ENCODE assay signal across 25 cellular contexts in the genomic region with DNA sequence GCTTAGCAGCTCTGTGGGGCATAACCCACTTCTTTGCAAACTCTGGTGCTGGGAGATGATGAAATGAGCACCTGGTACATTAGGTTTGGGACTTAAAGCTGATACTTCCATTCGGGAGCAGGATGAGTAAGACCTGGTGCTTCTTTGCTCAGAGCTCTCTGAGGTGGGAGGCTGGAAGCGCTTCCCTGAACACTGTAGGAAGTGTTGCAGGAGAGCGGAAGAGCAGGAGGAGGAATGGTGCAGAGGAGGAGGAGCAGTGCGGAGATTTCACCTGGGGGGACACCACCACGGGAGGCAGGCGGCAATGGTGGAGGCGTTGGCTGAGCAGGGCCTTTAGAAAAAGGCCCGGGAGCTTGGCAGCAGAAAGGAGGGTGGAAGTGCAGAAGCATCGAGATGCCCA.
DNase-seq lines count a peak whose midpoint lies in the region; ATAC-seq, FAIRE-seq and TF ChIP-seq lines count a peak whose summit lies in the region.
"Had no signal": no experiment of that assay in that cellular context is flagged by ENCODE, and none has a peak within 500 bp of the region (broad histone marks: within the 10 kb centered on the region; RNA-seq: fewer than 3 reads in every experiment).

No MANE protein-coding gene starts in this region.

- CTCF ChIA-PET in HEK293 (lab: Yijun Ruan, JAX): no interaction called here

- H3K4me1 Mint-ChIP-seq in endodermal cell (peaks cover 23% of the 10 kb centered on the region), nephron progenitor cell (peaks cover 73% of the 10 kb centered on the region), T-helper 17 cell (peaks cover 3% of the 10 kb centered on the region)

- H3K27me3 Mint-ChIP-seq in endodermal cell (ENCODE audit: insufficient read depth): no peaks in the 10 kb centered on the region
- no peaks in the 10 kb centered on the region for H3K27me3 Mint-ChIP-seq in nephron progenitor cell (ENCODE audit: low read depth, poor library complexity)
- no peaks in the 10 kb centered on the region for H3K27me3 Mint-ChIP-seq in T-helper 17 cell
- H3K27me3 Mint-ChIP-seq: CD4-positive, alpha-beta T cell had no signal

- H3K36me3 Mint-ChIP-seq in endodermal cell (ENCODE audit: low read depth) (peaks cover 3% of the 10 kb centered on the region), nephron progenitor cell (ENCODE audit: low read depth) (no peaks in the 10 kb centered on the region), T-helper 17 cell (ENCODE audit: low read depth) (peaks cover 3% of the 10 kb centered on the region)

- H3K4me1 ChIP-seq in HEK293 (ENCODE audit: control insufficient read depth, insufficient read depth, low read length) (peaks cover 6% of the 10 kb centered on the region), endodermal cell (ENCODE audit: control insufficient read depth, insufficient read depth, low read length) (peaks cover 4% of the 10 kb centered on the region), small intestine (ENCODE audit: control insufficient read depth in 2 of 2, insufficient read depth in 1 of 2, low read depth in 1 of 2, low read length in 1 of 2) (peaks cover 0 to 2% of the 10 kb centered on the region in 2 donors)
- H3K4me1 ChIP-seq: A549, BE2C, HAP-1 had no signal

- H3K27ac Mint-ChIP-seq in endodermal cell: no peak overlapping the region
- H3K27ac Mint-ChIP-seq in nephron progenitor cell: peak overlapping the region; percentile 42
- no peak overlapping the region for H3K27ac Mint-ChIP-seq in T-helper 17 cell
- H3K27ac Mint-ChIP-seq: CD4-positive, alpha-beta T cell had no signal

- WGBS in endodermal cell (ENCODE audit: insufficient coverage in 1 of 2, insufficient read length in 1 of 2), 2 experiments: 94 to 95% methylated on average over 4 to 9 of the region's 9 CpGs
- 91 to 98% (median 96%) methylated on average over 9 of the region's 9 CpGs for WGBS in small intestine, 3 donors

- FAIRE-seq in small intestine (lab: Jason Lieb, UNC): no peak
- FAIRE-seq: A549, GM12891, GM18507, H54 had no signal

- DNase-seq in endodermal cell (peak; percentile 17), nephron progenitor cell (no peak), small intestine (no peak), HuH-7.5 (ENCODE audit: low spot score) (no peak), T-helper 17 cell (no peak)
- DNase-seq: 8988T; ACHN; AML-193; BE2C; Calu3; CD4-positive, alpha-beta T cell; CD8-positive, alpha-beta memory T cell; DMS53; DMS79 treated with DMSO at 0.1 percent for 48 hours; GF-D8; GOT3 had no signal

- H3K27me3 ChIP-seq in endodermal cell (ENCODE audit: control insufficient read depth, insufficient read depth, low read length, poor library complexity, severe bottlenecking): no peaks in the 10 kb centered on the region
- no peaks in the 10 kb centered on the region for H3K27me3 ChIP-seq in small intestine (ENCODE audit: control insufficient read depth in 2 of 2, insufficient read depth in 2 of 2, low read length in 2 of 2)
- H3K27me3 ChIP-seq: BE2C; BLaER1 treated with 17β-estradiol and CSF1 and Interleukin-3, amounts not matched to agents 10 nM and 100 nM had no signal

- ATAC-seq in GM21367 (IDR thresholded peaks at IDR 0.05; ENCODE audit: unreplicated experiment): no peak
- ATAC-seq in T-helper 17 cell: no peak
- ATAC-seq: A549 had no signal

- POLR2A ChIA-PET in HEK293 (lab: Yijun Ruan, JAX): no interaction called here

- H3K36me3 ChIP-seq in HEK293 (ENCODE audit: control insufficient read depth in 2 of 2, insufficient read depth in 1 of 2, low read length in 2 of 2) (no peaks in the 10 kb centered on the region), endodermal cell (ENCODE audit: control insufficient read depth, insufficient read depth, low read length) (no peaks in the 10 kb centered on the region), small intestine (ENCODE audit: control insufficient read depth in 2 of 2, insufficient read depth in 2 of 2, low read length in 2 of 2) (peaks cover 0 to 2% of the 10 kb centered on the region in 2 donors)
- H3K36me3 ChIP-seq: BE2C, HAP-1 had no signal

- no peak overlapping the region for H3K4me3 ChIP-seq in HEK293 (ENCODE audit: low read depth, low read length)
- H3K4me3 ChIP-seq in endodermal cell (ENCODE audit: low read length): no peak overlapping the region
- no peak overlapping the region for H3K4me3 ChIP-seq in small intestine (ENCODE audit: low read depth in 1 of 2, low read length in 2 of 2)
- H3K4me3 ChIP-seq: A549; BLaER1 treated with 17β-estradiol and CSF1 and Interleukin-3, amounts not matched to agents 10 nM and 100 nM; HAP-1 had no signal

- H3K9me3 ChIP-seq in HEK293 (ENCODE audit: control insufficient read depth, insufficient read depth, low read depth, low read length) (no peaks in the 10 kb centered on the region), endodermal cell (ENCODE audit: control insufficient read depth, low read length) (no peaks in the 10 kb centered on the region), small intestine (ENCODE audit: control insufficient read depth, low read depth) (no peaks in the 10 kb centered on the region), T-helper 17 cell (ENCODE audit: control insufficient read depth, low read length, poor library complexity, severe bottlenecking) (no peaks in the 10 kb centered on the region)
- H3K9me3 ChIP-seq: A549, BE2C, HAP-1 had no signal

- TF ChIP-seq CTCF in HEK293 (tag by site-specific recombination; IDR thresholded peaks at IDR 0.05): no peak
- TF ChIP-seq CTCF in endodermal cell (conservative IDR thresholded peaks at IDR 0.05): no peak
- no peak for TF ChIP-seq CTCF in nephron progenitor cell (IDR thresholded peaks at IDR 0.05)

- H3K9me3 Mint-ChIP-seq in endodermal cell: no peaks in the 10 kb centered on the region
- H3K9me3 Mint-ChIP-seq in nephron progenitor cell: no peaks in the 10 kb centered on the region

- H3K4me3 Mint-ChIP-seq in endodermal cell (no peak overlapping the region), nephron progenitor cell (no peak overlapping the region), T-helper 17 cell (no peak overlapping the region)
- H3K4me3 Mint-ChIP-seq: CD14-positive monocyte; CD4-positive, alpha-beta T cell; CD8-positive, alpha-beta memory T cell had no signal

- H3K27ac ChIP-seq in HEK293 (ENCODE audit: extremely low read depth, low read depth, low read length) (no peak overlapping the region), endodermal cell (ENCODE audit: low read depth, low read length) (no peak overlapping the region), small intestine (ENCODE audit: low read depth in 1 of 2, low read length in 1 of 2) (no peak overlapping the region)
- H3K27ac ChIP-seq: A549; BLaER1 treated with 17β-estradiol and CSF1 and Interleukin-3, amounts not matched to agents 10 nM and 100 nM had no signal

- no peak overlapping the region for H3K9ac ChIP-seq in endodermal cell (ENCODE audit: extremely low read depth, low read length, poor library complexity, severe bottlenecking)
- H3K9ac ChIP-seq: BLaER1 treated with 17β-estradiol and CSF1 and Interleukin-3, amounts not matched to agents 10 nM and 100 nM had no signal

TF ChIP-seq in HEK293, 187 proteins besides CTCF, POLR2A, EP300 and RAD21:
- TF ChIP-seq ZNF157 (tag by site-specific recombination; IDR thresholded peaks at IDR 0.05): no peak
- peak; percentile 9; the same call in 1 of the 2 replicates for TF ChIP-seq ZIC2 (tag by site-specific recombination; IDR thresholded peaks at IDR 0.05)
- TF ChIP-seq SCRT1 (tag by site-specific recombination; IDR thresholded peaks at IDR 0.05; ENCODE audit: borderline replicate concordance): no peak
